Comparison of ENCODE assay signal across 1 cellular context in the genomic region with DNA sequence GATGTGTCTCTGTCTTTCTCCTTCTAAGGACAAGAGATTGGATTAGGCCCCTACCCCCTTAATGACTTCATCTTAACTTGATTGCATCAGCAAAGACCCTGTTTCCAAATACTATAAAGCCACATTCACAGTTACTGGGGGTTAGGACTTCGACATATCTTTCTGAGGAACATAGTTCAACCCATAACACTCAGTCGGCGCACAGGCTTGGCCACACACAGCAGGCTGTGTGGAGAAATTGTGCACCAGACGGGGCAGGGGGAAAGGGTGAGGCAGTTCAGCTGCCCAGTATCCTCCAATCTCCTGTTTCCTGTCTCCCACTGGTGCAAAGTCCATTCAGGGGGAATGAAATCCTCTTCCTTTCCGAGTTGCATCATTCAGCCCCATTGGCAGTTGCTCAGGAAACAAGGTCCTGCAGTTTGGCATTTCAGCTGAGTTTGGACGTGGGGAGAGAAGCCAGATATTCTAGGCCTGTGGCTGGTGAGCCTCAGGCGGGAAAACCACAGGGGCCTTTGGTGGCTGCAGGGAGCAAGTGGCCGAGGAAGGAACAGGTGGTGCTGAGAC.
A peak's percentile ranks its signal among the peaks of the same experiment; 100 is the strongest.
TF ChIP-seq lines count a peak whose summit lies in the region.

No MANE protein-coding gene starts in this region.

TF ChIP-seq in HepG2, 621 proteins besides CTCF, POLR2A, EP300 and RAD21 (continued from another document and continues in another):
- TF ChIP-seq ZNF644 (CRISPR knock-in tag; IDR thresholded peaks at IDR 0.05; ENCODE audit: low read depth) (peak; percentile 98), FOXA3 (CRISPR knock-in tag; IDR thresholded peaks at IDR 0.05) (peak; percentile 75), NCOA2 (CRISPR knock-in tag; IDR thresholded peaks at IDR 0.05) (peak; percentile 58), NFYC (CRISPR knock-in tag; IDR thresholded peaks at IDR 0.05) (peak; percentile 67), KDM2A (CRISPR knock-in tag; IDR thresholded peaks at IDR 0.05; ENCODE audit: borderline replicate concordance, low read depth) (peak; percentile 51; the same call in 1 of the 2 replicates), SSRP1 (CRISPR knock-in tag; IDR thresholded peaks at IDR 0.05) (peak; percentile 86; the same call in 1 of the 2 replicates), ZNF746 (CRISPR knock-in tag; IDR thresholded peaks at IDR 0.05) (0 out of 2 replicates have a peak, but pooled peaks have one; percentile 49), WIZ (CRISPR knock-in tag; IDR thresholded peaks at IDR 0.05) (peak; percentile 96), YEATS4 (CRISPR knock-in tag; IDR thresholded peaks at IDR 0.05; ENCODE audit: borderline replicate concordance) (peak; percentile 82), POGZ (CRISPR knock-in tag; IDR thresholded peaks at IDR 0.05) (peak; percentile 91), ZSCAN30 (CRISPR knock-in tag; IDR thresholded peaks at IDR 0.05) (no peak), ZNF331 (CRISPR knock-in tag; IDR thresholded peaks at IDR 0.05) (peak; percentile 94), ZNF3 (CRISPR knock-in tag; IDR thresholded peaks at IDR 0.05) (0 out of 2 replicates have a peak, but pooled peaks have one; percentile 21), GATAD1 (CRISPR knock-in tag; IDR thresholded peaks at IDR 0.05) (peak; percentile 42; the same call in 1 of the 2 replicates), KLF15 (CRISPR knock-in tag; IDR thresholded peaks at IDR 0.05; ENCODE audit: borderline replicate concordance) (no peak), SNRNP70 (IDR thresholded peaks at IDR 0.05; ENCODE audit: low read depth, low read length) (no peak), ZNF101 (CRISPR knock-in tag; IDR thresholded peaks at IDR 0.05; ENCODE audit: borderline replicate concordance, low read depth) (0 out of 2 replicates have a peak, but pooled peaks have one; percentile 81), CREB1 (IDR thresholded peaks at IDR 0.05) (no peak), CREB1 (CRISPR knock-in tag; IDR thresholded peaks at IDR 0.05) (peak; percentile 19; the same call in 1 of the 2 replicates), ZMYM2 (CRISPR knock-in tag; IDR thresholded peaks at IDR 0.05) (no peak), HNRNPLL (IDR thresholded peaks at IDR 0.05; ENCODE audit: low read depth, low read length, poor library complexity, severe bottlenecking) (no peak), ZNF431 (CRISPR knock-in tag; IDR thresholded peaks at IDR 0.05; ENCODE audit: borderline replicate concordance, low read depth) (peak; percentile 48; the same call in 1 of the 2 replicates), TGIF2 (CRISPR knock-in tag; IDR thresholded peaks at IDR 0.05) (no peak), GFI1 (CRISPR knock-in tag; IDR thresholded peaks at IDR 0.05; ENCODE audit: borderline replicate concordance) (peak; percentile 96), ZFP1 (CRISPR knock-in tag; IDR thresholded peaks at IDR 0.05) (0 out of 2 replicates have a peak, but pooled peaks have one; percentile 35), REXO4 (CRISPR knock-in tag; IDR thresholded peaks at IDR 0.05; ENCODE audit: borderline replicate concordance) (no peak), ZNF138 (CRISPR knock-in tag; IDR thresholded peaks at IDR 0.05; ENCODE audit: low read depth) (no peak), ZNF124 (CRISPR knock-in tag; IDR thresholded peaks at IDR 0.05) (peak; percentile 96), SMAD3 (CRISPR knock-in tag; IDR thresholded peaks at IDR 0.05) (peak; percentile 78; the same call in 1 of the 2 replicates), NR2F6 (IDR thresholded peaks at IDR 0.05) (no peak), NR2F6 (CRISPR knock-in tag; IDR thresholded peaks at IDR 0.05) (0 out of 2 replicates have a peak, but pooled peaks have one; percentile 21), ZSCAN20 (CRISPR knock-in tag; IDR thresholded peaks at IDR 0.05; ENCODE audit: borderline replicate concordance) (no peak), HMG20B (CRISPR knock-in tag; conservative IDR thresholded peaks at IDR 0.05) (peak; percentile 90), FOXO1 (CRISPR knock-in tag; IDR thresholded peaks at IDR 0.05) (peak; percentile 80), HNRNPH1 (optimal IDR thresholded peaks at IDR 0.05; ENCODE audit: low read depth, low read length) (no peak), CAMTA2 (CRISPR knock-in tag; IDR thresholded peaks at IDR 0.05; ENCODE audit: borderline replicate concordance) (no peak), CBX1 (IDR thresholded peaks at IDR 0.05; ENCODE audit: low read depth) (peak; percentile 86), ZNF552 (CRISPR knock-in tag; IDR thresholded peaks at IDR 0.05; ENCODE audit: borderline replicate concordance) (no peak), ZMYM4 (CRISPR knock-in tag; IDR thresholded peaks at IDR 0.05) (peak; percentile 96), HDAC2 (CRISPR knock-in tag; IDR thresholded peaks at IDR 0.05) (peak; percentile 84), SP5 (CRISPR knock-in tag; IDR thresholded peaks at IDR 0.05; ENCODE audit: borderline replicate concordance, low read depth) (no peak), ETV5 (CRISPR knock-in tag; IDR thresholded peaks at IDR 0.05; ENCODE audit: borderline replicate concordance) (peak; percentile 92), HNF4A (CRISPR knock-in tag; IDR thresholded peaks at IDR 0.05) (peak; percentile 99)
- TF ChIP-seq, protein P1, sequence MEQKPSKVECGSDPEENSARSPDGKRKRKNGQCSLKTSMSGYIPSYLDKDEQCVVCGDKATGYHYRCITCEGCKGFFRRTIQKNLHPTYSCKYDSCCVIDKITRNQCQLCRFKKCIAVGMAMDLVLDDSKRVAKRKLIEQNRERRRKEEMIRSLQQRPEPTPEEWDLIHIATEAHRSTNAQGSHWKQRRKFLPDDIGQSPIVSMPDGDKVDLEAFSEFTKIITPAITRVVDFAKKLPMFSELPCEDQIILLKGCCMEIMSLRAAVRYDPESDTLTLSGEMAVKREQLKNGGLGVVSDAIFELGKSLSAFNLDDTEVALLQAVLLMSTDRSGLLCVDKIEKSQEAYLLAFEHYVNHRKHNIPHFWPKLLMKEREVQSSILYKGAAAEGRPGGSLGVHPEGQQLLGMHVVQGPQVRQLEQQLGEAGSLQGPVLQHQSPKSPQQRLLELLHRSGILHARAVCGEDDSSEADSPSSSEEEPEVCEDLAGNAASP (CRISPR knock-in tag; IDR thresholded peaks at IDR 0.05; ENCODE audit: borderline replicate concordance), result peak; percentile 75; the same call in 1 of the 2 replicates
- TF ChIP-seq, protein P2, sequence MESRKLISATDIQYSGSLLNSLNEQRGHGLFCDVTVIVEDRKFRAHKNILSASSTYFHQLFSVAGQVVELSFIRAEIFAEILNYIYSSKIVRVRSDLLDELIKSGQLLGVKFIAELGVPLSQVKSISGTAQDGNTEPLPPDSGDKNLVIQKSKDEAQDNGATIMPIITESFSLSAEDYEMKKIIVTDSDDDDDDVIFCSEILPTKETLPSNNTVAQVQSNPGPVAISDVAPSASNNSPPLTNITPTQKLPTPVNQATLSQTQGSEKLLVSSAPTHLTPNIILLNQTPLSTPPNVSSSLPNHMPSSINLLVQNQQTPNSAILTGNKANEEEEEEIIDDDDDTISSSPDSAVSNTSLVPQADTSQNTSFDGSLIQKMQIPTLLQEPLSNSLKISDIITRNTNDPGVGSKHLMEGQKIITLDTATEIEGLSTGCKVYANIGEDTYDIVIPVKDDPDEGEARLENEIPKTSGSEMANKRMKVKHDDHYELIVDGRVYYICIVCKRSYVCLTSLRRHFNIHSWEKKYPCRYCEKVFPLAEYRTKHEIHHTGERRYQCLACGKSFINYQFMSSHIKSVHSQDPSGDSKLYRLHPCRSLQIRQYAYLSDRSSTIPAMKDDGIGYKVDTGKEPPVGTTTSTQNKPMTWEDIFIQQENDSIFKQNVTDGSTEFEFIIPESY (CRISPR knock-in tag; IDR thresholded peaks at IDR 0.05), result 0 out of 2 replicates have a peak, but pooled peaks have one; percentile 6
- TF ChIP-seq, protein P3, sequence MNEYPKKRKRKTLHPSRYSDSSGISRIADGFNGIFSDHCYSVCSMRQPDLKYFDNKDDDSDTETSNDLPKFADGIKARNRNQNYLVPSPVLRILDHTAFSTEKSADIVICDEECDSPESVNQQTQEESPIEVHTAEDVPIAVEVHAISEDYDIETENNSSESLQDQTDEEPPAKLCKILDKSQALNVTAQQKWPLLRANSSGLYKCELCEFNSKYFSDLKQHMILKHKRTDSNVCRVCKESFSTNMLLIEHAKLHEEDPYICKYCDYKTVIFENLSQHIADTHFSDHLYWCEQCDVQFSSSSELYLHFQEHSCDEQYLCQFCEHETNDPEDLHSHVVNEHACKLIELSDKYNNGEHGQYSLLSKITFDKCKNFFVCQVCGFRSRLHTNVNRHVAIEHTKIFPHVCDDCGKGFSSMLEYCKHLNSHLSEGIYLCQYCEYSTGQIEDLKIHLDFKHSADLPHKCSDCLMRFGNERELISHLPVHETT (CRISPR knock-in tag; conservative IDR thresholded peaks at IDR 0.05), result no peak
- TF ChIP-seq, protein P4, sequence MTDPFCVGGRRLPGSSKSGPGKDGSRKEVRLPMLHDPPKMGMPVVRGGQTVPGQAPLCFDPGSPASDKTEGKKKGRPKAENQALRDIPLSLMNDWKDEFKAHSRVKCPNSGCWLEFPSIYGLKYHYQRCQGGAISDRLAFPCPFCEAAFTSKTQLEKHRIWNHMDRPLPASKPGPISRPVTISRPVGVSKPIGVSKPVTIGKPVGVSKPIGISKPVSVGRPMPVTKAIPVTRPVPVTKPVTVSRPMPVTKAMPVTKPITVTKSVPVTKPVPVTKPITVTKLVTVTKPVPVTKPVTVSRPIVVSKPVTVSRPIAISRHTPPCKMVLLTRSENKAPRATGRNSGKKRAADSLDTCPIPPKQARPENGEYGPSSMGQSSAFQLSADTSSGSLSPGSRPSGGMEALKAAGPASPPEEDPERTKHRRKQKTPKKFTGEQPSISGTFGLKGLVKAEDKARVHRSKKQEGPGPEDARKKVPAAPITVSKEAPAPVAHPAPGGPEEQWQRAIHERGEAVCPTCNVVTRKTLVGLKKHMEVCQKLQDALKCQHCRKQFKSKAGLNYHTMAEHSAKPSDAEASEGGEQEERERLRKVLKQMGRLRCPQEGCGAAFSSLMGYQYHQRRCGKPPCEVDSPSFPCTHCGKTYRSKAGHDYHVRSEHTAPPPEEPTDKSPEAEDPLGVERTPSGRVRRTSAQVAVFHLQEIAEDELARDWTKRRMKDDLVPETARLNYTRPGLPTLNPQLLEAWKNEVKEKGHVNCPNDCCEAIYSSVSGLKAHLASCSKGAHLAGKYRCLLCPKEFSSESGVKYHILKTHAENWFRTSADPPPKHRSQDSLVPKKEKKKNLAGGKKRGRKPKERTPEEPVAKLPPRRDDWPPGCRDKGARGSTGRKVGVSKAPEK (CRISPR knock-in tag; IDR thresholded peaks at IDR 0.05; ENCODE audit: borderline replicate concordance), result 0 out of 2 replicates have a peak, but pooled peaks have one; percentile 25
- TF ChIP-seq, protein P5, sequence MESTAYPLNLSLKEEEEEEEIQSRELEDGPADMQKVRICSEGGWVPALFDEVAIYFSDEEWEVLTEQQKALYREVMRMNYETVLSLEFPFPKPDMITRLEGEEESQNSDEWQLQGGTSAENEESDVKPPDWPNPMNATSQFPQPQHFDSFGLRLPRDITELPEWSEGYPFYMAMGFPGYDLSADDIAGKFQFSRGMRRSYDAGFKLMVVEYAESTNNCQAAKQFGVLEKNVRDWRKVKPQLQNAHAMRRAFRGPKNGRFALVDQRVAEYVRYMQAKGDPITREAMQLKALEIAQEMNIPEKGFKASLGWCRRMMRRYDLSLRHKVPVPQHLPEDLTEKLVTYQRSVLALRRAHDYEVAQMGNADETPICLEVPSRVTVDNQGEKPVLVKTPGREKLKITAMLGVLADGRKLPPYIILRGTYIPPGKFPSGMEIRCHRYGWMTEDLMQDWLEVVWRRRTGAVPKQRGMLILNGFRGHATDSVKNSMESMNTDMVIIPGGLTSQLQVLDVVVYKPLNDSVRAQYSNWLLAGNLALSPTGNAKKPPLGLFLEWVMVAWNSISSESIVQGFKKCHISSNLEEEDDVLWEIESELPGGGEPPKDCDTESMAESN (CRISPR knock-in tag; conservative IDR thresholded peaks at IDR 0.05), result peak; percentile 75; the same call in 1 of the 2 replicates
- TF ChIP-seq, protein P6, sequence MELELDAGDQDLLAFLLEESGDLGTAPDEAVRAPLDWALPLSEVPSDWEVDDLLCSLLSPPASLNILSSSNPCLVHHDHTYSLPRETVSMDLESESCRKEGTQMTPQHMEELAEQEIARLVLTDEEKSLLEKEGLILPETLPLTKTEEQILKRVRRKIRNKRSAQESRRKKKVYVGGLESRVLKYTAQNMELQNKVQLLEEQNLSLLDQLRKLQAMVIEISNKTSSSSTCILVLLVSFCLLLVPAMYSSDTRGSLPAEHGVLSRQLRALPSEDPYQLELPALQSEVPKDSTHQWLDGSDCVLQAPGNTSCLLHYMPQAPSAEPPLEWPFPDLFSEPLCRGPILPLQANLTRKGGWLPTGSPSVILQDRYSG (CRISPR knock-in tag; IDR thresholded peaks at IDR 0.05), result no peak
- TF ChIP-seq, protein P7, sequence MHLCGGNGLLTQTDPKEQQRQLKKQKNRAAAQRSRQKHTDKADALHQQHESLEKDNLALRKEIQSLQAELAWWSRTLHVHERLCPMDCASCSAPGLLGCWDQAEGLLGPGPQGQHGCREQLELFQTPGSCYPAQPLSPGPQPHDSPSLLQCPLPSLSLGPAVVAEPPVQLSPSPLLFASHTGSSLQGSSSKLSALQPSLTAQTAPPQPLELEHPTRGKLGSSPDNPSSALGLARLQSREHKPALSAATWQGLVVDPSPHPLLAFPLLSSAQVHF (CRISPR knock-in tag; IDR thresholded peaks at IDR 0.05), result no peak
- TF ChIP-seq, protein P8, sequence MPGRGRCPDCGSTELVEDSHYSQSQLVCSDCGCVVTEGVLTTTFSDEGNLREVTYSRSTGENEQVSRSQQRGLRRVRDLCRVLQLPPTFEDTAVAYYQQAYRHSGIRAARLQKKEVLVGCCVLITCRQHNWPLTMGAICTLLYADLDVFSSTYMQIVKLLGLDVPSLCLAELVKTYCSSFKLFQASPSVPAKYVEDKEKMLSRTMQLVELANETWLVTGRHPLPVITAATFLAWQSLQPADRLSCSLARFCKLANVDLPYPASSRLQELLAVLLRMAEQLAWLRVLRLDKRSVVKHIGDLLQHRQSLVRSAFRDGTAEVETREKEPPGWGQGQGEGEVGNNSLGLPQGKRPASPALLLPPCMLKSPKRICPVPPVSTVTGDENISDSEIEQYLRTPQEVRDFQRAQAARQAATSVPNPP (CRISPR knock-in tag; IDR thresholded peaks at IDR 0.05), result no peak
- TF ChIP-seq, protein P9, sequence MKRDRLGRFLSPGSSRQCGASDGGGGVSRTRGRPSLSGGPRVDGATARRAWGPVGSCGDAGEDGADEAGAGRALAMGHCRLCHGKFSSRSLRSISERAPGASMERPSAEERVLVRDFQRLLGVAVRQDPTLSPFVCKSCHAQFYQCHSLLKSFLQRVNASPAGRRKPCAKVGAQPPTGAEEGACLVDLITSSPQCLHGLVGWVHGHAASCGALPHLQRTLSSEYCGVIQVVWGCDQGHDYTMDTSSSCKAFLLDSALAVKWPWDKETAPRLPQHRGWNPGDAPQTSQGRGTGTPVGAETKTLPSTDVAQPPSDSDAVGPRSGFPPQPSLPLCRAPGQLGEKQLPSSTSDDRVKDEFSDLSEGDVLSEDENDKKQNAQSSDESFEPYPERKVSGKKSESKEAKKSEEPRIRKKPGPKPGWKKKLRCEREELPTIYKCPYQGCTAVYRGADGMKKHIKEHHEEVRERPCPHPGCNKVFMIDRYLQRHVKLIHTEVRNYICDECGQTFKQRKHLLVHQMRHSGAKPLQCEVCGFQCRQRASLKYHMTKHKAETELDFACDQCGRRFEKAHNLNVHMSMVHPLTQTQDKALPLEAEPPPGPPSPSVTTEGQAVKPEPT (CRISPR knock-in tag; IDR thresholded peaks at IDR 0.05; ENCODE audit: low read depth), result 0 out of 2 replicates have a peak, but pooled peaks have one; percentile 36
